ENCODE assay signal across 31 cellular contexts in the genomic region with DNA sequence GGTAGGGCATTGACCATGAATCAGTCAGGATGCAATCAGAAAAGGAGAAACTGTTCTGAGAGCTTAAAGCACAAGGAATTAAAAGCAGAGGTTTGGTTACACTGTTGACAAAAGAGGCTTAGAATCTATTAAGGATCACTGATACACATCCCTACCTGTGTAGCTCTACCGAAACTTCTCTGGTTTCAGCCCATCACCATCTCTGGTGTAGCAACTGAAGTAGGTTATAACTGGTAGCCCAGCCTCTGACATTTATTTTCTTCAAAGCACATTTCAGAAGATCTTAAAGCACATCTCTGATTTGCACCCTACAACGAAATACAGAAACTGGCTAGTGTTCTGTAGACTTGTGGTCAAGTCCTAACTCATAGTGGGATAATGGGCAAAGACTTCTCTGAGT.
"Had no signal": no experiment of that assay in that cellular context is flagged by ENCODE, and none has a peak within 500 bp of the region (broad histone marks: within the 10 kb centered on the region; RNA-seq: fewer than 3 reads in every experiment).

No MANE protein-coding gene starts in this region.

- H3K27me3 ChIP-seq: adrenal gland, body of pancreas, brain microvascular endothelial cell, breast epithelium had no signal

- DNase-seq: activated B cell treated with CpG ODN at 0.5 μM for 24 hours; activated CD4-positive, alpha-beta memory T cell treated with anti-CD3 and anti-CD28 coated beads for 36 hours; activated CD4-positive, alpha-beta T cell treated with anti-CD3 and anti-CD28 coated beads for 4 hours; activated CD4-positive, alpha-beta T cell treated with anti-CD3 and anti-CD28 coated beads, Interleukin-2, amount 10 ng/mL, durations not matched to agents 24 days and 14 days; activated CD4-positive, alpha-beta T cell treated with anti-CD3 and anti-CD28 coated beads, Interleukin-2, amount 50 U/mL, for 1 hour; activated CD4-positive, alpha-beta T cell treated with anti-CD3 and anti-CD28 coated beads, Interleukin-2, amount 50 U/mL, for 4 hours; activated CD4-positive, CD25-positive, alpha-beta regulatory T cell treated with anti-CD3 and anti-CD28 coated beads, Interleukin-2, amount 50 U/mL, for 72 hours; activated CD8-positive, alpha-beta memory T cell treated with anti-CD3 and anti-CD28 coated beads, Interleukin-2, amount 50 U/mL, for 4 hours; activated CD8-positive, alpha-beta T cell treated with anti-CD3 and anti-CD28 coated beads for 36 hours; activated effector memory CD4-positive, alpha-beta T cell treated with anti-CD3 and anti-CD28 coated beads, Interleukin-2, amount 50 U/mL, for 16 hours; activated gamma-delta T cell treated with Interleukin-2 at 50 U/mL for 16 hours; activated naive CD4-positive, alpha-beta T cell; activated naive CD4-positive, alpha-beta T cell treated with anti-CD3 and anti-CD28 coated beads for 36 hours; activated naive CD4-positive, alpha-beta T cell treated with anti-CD3 and anti-CD28 coated beads, Interleukin-2, amount 50 U/mL, for 16 hours; activated naive CD8-positive, alpha-beta T cell treated with anti-CD3 and anti-CD28 coated beads for 36 hours; activated T-cell treated with anti-CD3 and anti-CD28 coated beads for 4 hours; activated T-cell treated with anti-CD3 and anti-CD28 coated beads, Interleukin-2, amount 50 U/mL, for 1 hour; activated T-cell treated with anti-CD3 and anti-CD28 coated beads, Interleukin-2, amount 50 U/mL, for 4 hours; activated T-cell treated with anti-CD3 and anti-CD28 coated beads, Interleukin-2, amount 50 U/mL, for 72 hours; adrenal gland; amniotic stem cell; aorta; body of pancreas; brain microvascular endothelial cell; central memory CD4-positive, alpha-beta T cell; T-helper 2 cell; T-helper 9 cell had no signal

- H3K4me3 ChIP-seq: adrenal gland, body of pancreas, breast epithelium had no signal

- H3K27ac ChIP-seq: adrenal gland, body of pancreas, brain microvascular endothelial cell, breast epithelium, VCaP had no signal

- H3K36me3 ChIP-seq: adrenal gland, brain microvascular endothelial cell, breast epithelium had no signal

- H3K9me3 ChIP-seq: adrenal gland, body of pancreas, breast epithelium had no signal

- H3K4me1 ChIP-seq: adrenal gland, body of pancreas, breast epithelium had no signal

- ATAC-seq: activated CD8-positive, alpha-beta T cell treated with anti-CD3 and anti-CD28 coated beads for 36 hours; activated naive CD4-positive, alpha-beta T cell treated with anti-CD3 and anti-CD28 coated beads, Interleukin-2, amount 50 U/mL, for 72 hours; activated T-cell treated with anti-CD3 and anti-CD28 coated beads, Interleukin-2, amount 50 U/mL, for 4 hours; activated T-cell treated with anti-CD3 and anti-CD28 coated beads, Interleukin-2, amount 50 U/mL, for 72 hours; activated T-helper 17 cell treated with anti-CD3 and anti-CD28 coated beads, Interleukin-2, amount 50 U/mL, for 72 hours; body of pancreas had no signal
